Comparison of ENCODE assay signal across 9 cellular contexts in the genomic region with DNA sequence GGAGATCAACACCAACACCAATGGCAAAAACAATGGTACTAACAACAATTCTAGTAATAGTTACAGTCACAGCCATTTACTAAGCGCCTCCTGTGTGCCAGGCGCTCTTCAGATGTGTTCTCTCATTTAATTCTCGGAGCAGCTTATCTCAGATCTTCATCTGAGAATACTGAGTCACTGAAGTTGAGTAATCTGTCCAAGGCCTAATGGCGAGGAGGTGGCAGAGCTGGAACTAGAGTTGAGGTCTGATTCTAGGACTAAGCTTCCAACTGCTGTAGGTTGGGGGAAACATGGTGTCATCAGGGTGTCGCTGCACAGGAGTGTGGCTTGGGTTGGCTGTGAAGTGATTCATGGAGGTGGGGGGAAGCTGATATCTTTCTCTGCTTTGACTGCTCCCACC.
DNase-seq lines count a peak whose midpoint lies in the region; ATAC-seq and TF ChIP-seq lines count a peak whose summit lies in the region.
"Had no signal": no experiment of that assay in that cellular context is flagged by ENCODE, and none has a peak within 500 bp of the region (broad histone marks: within the 10 kb centered on the region; RNA-seq: fewer than 3 reads in every experiment).

No MANE protein-coding gene starts in this region.

- H3K79me2 ChIP-seq in GM23248 (ENCODE audit: insufficient read depth) = no peaks in the 10 kb centered on the region

- no peaks in the 10 kb centered on the region for H4K20me1 ChIP-seq in GM23248 (ENCODE audit: insufficient read depth)

- H2AFZ ChIP-seq in GM23248 = no peak overlapping the region

- no peaks in the 10 kb centered on the region for H3K9me2 ChIP-seq in GM23248 (ENCODE audit: insufficient read depth)

- H3K9ac ChIP-seq in GM23248 = no peak overlapping the region

- H3K9me3 ChIP-seq in GM23248 (ENCODE audit: low read depth) = no peaks in the 10 kb centered on the region
- no peaks in the 10 kb centered on the region for H3K9me3 ChIP-seq in adrenal gland (replicated peaks in 1 of 3)
- H3K9me3 ChIP-seq: BE2C had no signal

- in situ Hi-C loops in GM23248 (cut with MboI) (no loop called here), G401 (cut with HindIII; ENCODE audit: low sequenced_read_pairs) (no loop called here)

- TF ChIP-seq POLR2A in adrenal gland (IDR thresholded peaks at IDR 0.05) = no peak

- CTCF ChIA-PET in AG04449 (lab: Yijun Ruan, JAX) = interaction anchor here (0.7 to 16.6 kb wide), 31 partner anchors 8 to 1137 kb away, joined by 3 to 276 read pairs (median 4); no protein-coding TSS in a partner anchor

- H3K4me3 ChIP-seq in AG04449 (ENCODE audit: low read depth, low read length) (no peak overlapping the region), GM23248 (no peak overlapping the region), adrenal gland (no peak overlapping the region)

- H3K4me1 ChIP-seq in GM23248 (ENCODE audit: insufficient read depth) (0 out of 2 replicates have a peak, but pooled peaks cover 6% of the 10 kb centered on the region), adrenal gland (replicated peaks in 1 of 2) (peaks cover 5 to 11% of the 10 kb centered on the region in 2 donors)
- H3K4me1 ChIP-seq: BE2C had no signal

- TF ChIP-seq CTCF in AG04449 (IDR thresholded peaks at IDR 0.05; ENCODE audit: insufficient read depth, low read length, missing control alignments) (no peak), adrenal gland (IDR thresholded peaks at IDR 0.05) (no peak)

- peaks cover 12% of the 10 kb centered on the region for H3F3A ChIP-seq in GM23248 (ENCODE audit: insufficient read depth)

- ATAC-seq in GM21737 (IDR thresholded peaks at IDR 0.05; ENCODE audit: unreplicated experiment) = no peak

- no peaks in the 10 kb centered on the region for H3K36me3 ChIP-seq in GM23248 (ENCODE audit: low read depth)
- no peaks in the 10 kb centered on the region for H3K36me3 ChIP-seq in adrenal gland (replicated peaks in 1 of 2)
- H3K36me3 ChIP-seq: BE2C had no signal

- H3K27me3 ChIP-seq in GM23248 (replicated peaks; ENCODE audit: insufficient read depth) (no peaks in the 10 kb centered on the region; the same call in none of the 2 replicates), adrenal gland (no peaks in the 10 kb centered on the region)
- H3K27me3 ChIP-seq: BE2C had no signal

- DNase-seq in AG04449 (ENCODE audit: low read depth, low spot score) = peak; percentile 2
- peak; percentile 77 for DNase-seq in GM23248
- peak; percentile 46 to 72 (median 69) for DNase-seq in adrenal gland
- peak; percentile 44 for DNase-seq in iris pigment epithelial cell (ENCODE audit: low read depth)
- DNase-seq in stimulated activated CD4-positive, alpha-beta T cell treated with anti-CD3 and anti-CD28 coated beads, Interleukin-4, amount 100 ng/mL, for 4 hours = no peak
- no peak for DNase-seq in G401 (ENCODE audit: low spot score)
- DNase-seq in NCI-H187 (lab: John Stamatoyannopoulos, UW) = no peak
- DNase-seq: BE2C had no signal

- intact Hi-C loops in adrenal gland (cut with DNase I) = loop anchor here in 1 of 2 donors (5.0 kb wide), 1 partner anchor 183 kb away; no protein-coding TSS in a partner anchor

- POLR2A ChIA-PET in AG04449 (lab: Yijun Ruan, JAX) = no interaction called here

- H3K4me2 ChIP-seq in GM23248 (ENCODE audit: unreplicated experiment) = peak overlapping the region; percentile 15

- WGBS in GM23248 (ENCODE audit: low coverage in 1 of 2, low lambda C conversion rate in 2 of 2, missing lambda C conversion rate in 2 of 2), 2 experiments = 44 to 46% methylated on average over 5 of the region's 5 CpGs
- WGBS in adrenal gland, 4 donors = 35 to 57% (median 40%) methylated on average over 5 of the region's 5 CpGs

- H3K27ac ChIP-seq in GM23248 = no peak overlapping the region
- H3K27ac ChIP-seq in adrenal gland = peak overlapping the region in 1 of 5 donors; percentile 43

Comparison
In these comparisons a context has a peak if more than half of its experiments do, and no peak if none do; other contexts are left out.
1. DNase-seq: peak in AG04449 (single experiment), GM23248 (single experiment), adrenal gland (7 of 7) and iris pigment epithelial cell (single experiment); none in stimulated activated CD4-positive, alpha-beta T cell treated with anti-CD3 and anti-CD28 coated beads, Interleukin-4, amount 100 ng/mL, for 4 hours (0 of 2), G401 (single experiment) and NCI-H187 (0 of 2).